31 cellular contexts compared by ENCODE assay signal in genomic region chrY:14485935-14486334, GRCh38. TPM values are rescaled to one million over a fixed set of nuclear protein-coding genes. Genes with fewer than 3 reads are reported as not detected.
"Had no signal": no experiment of that assay in that cellular context is flagged by ENCODE, and none has a peak within 500 bp of the region (broad histone marks: within the 10 kb centered on the region; RNA-seq: fewer than 3 reads in every experiment).

No MANE protein-coding gene starts in this region.

- H3K9ac ChIP-seq: neural progenitor cell had no signal

- H3K27ac ChIP-seq: left ventricle myocardium inferior, neural progenitor cell, neutrophil, ovary, skin epidermis, stomach, testis, thyroid gland, transverse colon, upper lobe of left lung, vagina had no signal

- H3K4me2 ChIP-seq: neural progenitor cell had no signal

- H3K36me3 ChIP-seq: left ventricle myocardium inferior, neural progenitor cell, neutrophil, ovary, stomach, thyroid gland, transverse colon, upper lobe of left lung, vagina had no signal

- H3K27me3 ChIP-seq: neural progenitor cell, neutrophil, ovary, stomach, testis, thyroid gland, transverse colon, upper lobe of left lung, vagina had no signal

- H3K4me3 ChIP-seq: left ventricle myocardium inferior, lung, neural progenitor cell, ovary, skin epidermis, stomach, testis, thyroid gland, transverse colon, upper lobe of left lung, vagina had no signal

- DNase-seq: hypothalamus; immature natural killer cell; left ventricle myocardium inferior; mesendoderm; naive B cell; natural killer cell; nephron progenitor cell; ovary; retina; right cardiac atrium; stimulated activated CD4-positive, alpha-beta T cell treated with anti-CD3 and anti-CD28 coated beads, Interleukin-12 subunit alpha, Interleukin-12 subunit beta, amount 100 ng/mL, for 4 hours; stimulated activated CD4-positive, alpha-beta T cell treated with anti-CD3 and anti-CD28 coated beads, Interleukin-15, amount 100 ng/mL, for 24 hours; stimulated activated CD4-positive, alpha-beta T cell treated with anti-CD3 and anti-CD28 coated beads, Interleukin-2, amount 100 ng/mL, for 24 hours; stimulated activated CD4-positive, alpha-beta T cell treated with anti-CD3 and anti-CD28 coated beads, Interleukin-4, amount 100 ng/mL, for 1 hour; stimulated activated naive B cell treated with anti-CD40 and anti-IgM and Interleukin-4, amounts not matched to agents 10 μg/mL and 1 μg/mL and 100 μg/mL, for 72 hours; stimulated activated naive CD8-positive, alpha-beta T cell treated with anti-CD3 and anti-CD28 coated beads, Interleukin-15, Interleukin-2, amounts not matched to agents 100 U/mL and 50 U/mL, for 24 hours; stomach; testis; thyroid gland; transverse colon; upper lobe of left lung had no signal

- H3K9me3 ChIP-seq: left ventricle myocardium inferior, neutrophil, ovary, stomach, testis, thyroid gland, transverse colon, upper lobe of left lung, vagina had no signal

- FAIRE-seq: islet of Langerhans had no signal

- H3K4me1 ChIP-seq: left ventricle myocardium inferior, neural progenitor cell, stomach, testis, thyroid gland, transverse colon, upper lobe of left lung, vagina had no signal

- ATAC-seq: natural killer cell; right cardiac atrium; sciatic nerve; stimulated activated naive B cell treated with anti-CD40 and anti-IgM and Interleukin-4, amounts not matched to agents 10 μg/mL and 1 μg/mL and 100 μg/mL, for 72 hours; stimulated activated naive CD8-positive, alpha-beta T cell treated with anti-CD3 and anti-CD28 coated beads, Interleukin-15, Interleukin-2, amounts not matched to agents 100 U/mL and 50 U/mL, for 24 hours had no signal

- H2AFZ ChIP-seq: neural progenitor cell had no signal

RNA-seq across cellular contexts. Expression of gene NLGN4Y, which starts 38.4 kb away (rescaled TPM):
- total RNA-seq: mesothelial cell of epicardium, mononuclear cell, progenitor cell of endocrine pancreas, sciatic nerve, vagina had no signal
- polyA plus RNA-seq: immature natural killer cell had no signal
